Comparison of ENCODE assay signal across 8 cellular contexts in the genomic region with DNA sequence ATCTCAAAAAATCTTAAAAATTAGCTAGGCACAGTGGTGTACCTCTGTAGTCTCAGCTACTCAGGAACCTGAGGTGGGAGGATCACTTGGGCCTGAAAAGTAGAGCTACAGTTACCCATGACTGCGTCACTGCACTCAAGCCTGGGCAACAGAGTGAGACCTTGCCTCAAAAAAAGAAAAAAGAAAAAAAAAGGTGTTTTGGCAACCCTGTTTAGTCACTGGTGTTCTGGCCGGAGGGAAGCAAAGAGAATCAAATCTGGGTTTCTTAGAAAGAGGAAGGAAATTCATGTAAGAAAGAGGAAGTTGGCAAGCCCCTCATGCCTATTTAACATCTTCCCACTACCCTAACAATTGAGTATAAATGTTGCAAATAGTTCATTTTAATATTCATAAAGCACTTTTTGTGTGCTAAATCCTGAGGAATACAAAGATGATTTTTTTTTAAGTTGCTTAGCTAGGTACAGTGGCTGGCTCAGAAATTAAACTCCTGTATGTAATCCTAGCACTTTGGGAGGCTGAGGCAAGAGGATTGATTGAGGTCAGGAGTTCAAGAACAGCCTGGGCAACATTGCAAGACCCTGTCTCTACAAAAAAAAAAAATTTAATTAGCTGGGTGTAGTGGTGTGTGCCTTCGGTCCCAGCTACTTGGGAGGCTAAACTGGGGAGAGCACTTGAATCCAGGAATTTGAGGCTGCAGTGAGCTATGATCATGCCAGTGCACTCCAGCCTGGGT.
DNase-seq lines count a peak whose midpoint lies in the region; ATAC-seq and TF ChIP-seq lines count a peak whose summit lies in the region.

No MANE protein-coding gene starts in this region.

- no peak for TF ChIP-seq CTCF in GM13977 (IDR thresholded peaks at IDR 0.05; ENCODE audit: extremely low read depth, insufficient read depth, missing control alignments)

- ATAC-seq in GM21786 (IDR thresholded peaks at IDR 0.05; ENCODE audit: unreplicated experiment) (peak; percentile 70), HG02938 (IDR thresholded peaks at IDR 0.05; ENCODE audit: unreplicated experiment) (no peak)

- peak; percentile 40 for DNase-seq in GM13977 (ENCODE audit: low spot score)
- DNase-seq in NOMO-1 treated with dmso at 0.1 percent for 144 hours (lab: John Stamatoyannopoulos, UW; ENCODE audit: unreplicated experiment) = peak; percentile 92
- DNase-seq in left kidney (ENCODE audit: low read depth, low spot score) = peak; percentile 51
- DNase-seq in stimulated activated CD4-positive, alpha-beta T cell treated with anti-CD3 and anti-CD28 coated beads, Interleukin-2, amount 100 ng/mL, for 48 hours = no peak
- no peak for DNase-seq in activated effector memory CD4-positive, alpha-beta T cell treated with anti-CD3 and anti-CD28 coated beads, Interleukin-2, amount 50 U/mL, for 16 hours
- no peak for DNase-seq in activated effector memory CD4-positive, alpha-beta T cell treated with Interleukin-2 at 50 U/mL for 16 hours

- in situ Hi-C loops in GM13977 (cut with MboI; ENCODE audit: low pct_unique_long_range_greater_than_20kb, low sequenced_read_pairs, unreplicated experiment) = no loop called here

Comparison
In these comparisons a context has a peak if more than half of its experiments do, and no peak if none do; other contexts are left out.
1. DNase-seq: peak in GM13977 (single experiment), NOMO-1 treated with dmso at 0.1 percent for 144 hours (single experiment) and left kidney (single experiment); none in stimulated activated CD4-positive, alpha-beta T cell treated with anti-CD3 and anti-CD28 coated beads, Interleukin-2, amount 100 ng/mL, for 48 hours (0 of 2), activated effector memory CD4-positive, alpha-beta T cell treated with anti-CD3 and anti-CD28 coated beads, Interleukin-2, amount 50 U/mL, for 16 hours (single experiment) and activated effector memory CD4-positive, alpha-beta T cell treated with Interleukin-2 at 50 U/mL for 16 hours (single experiment).